Comparison of ENCODE assay signal across 21 cellular contexts in the genomic region with DNA sequence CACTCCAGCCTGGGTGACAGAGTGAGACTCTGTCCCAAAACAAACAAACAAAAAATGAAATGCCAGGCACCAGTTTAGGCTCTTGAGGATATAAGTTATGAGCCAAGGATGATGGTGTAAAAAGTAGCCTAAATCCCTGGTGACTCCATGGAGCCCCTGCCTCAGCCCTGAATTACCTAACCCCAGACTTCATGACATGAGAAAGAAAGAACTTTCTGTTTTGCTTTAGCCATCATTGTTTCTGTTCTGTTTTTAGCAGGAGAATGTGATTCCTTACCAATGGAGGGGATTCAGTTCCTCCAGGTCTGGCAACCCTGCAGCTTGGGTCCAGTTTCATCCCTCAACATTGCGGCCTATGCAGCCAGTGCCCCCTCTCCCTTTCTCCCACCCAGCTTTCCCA. TPM values are rescaled to one million over a fixed set of nuclear protein-coding genes. Genes with fewer than 3 reads are reported as not detected.
"Had no signal": no experiment of that assay in that cellular context is flagged by ENCODE, and none has a peak within 500 bp of the region (broad histone marks: within the 10 kb centered on the region; RNA-seq: fewer than 3 reads in every experiment).

No MANE protein-coding gene starts in this region.

- H3K4me2 ChIP-seq: KMS-11 had no signal

- H3K9me3 ChIP-seq: SJSA1 had no signal

- H3K27me3 ChIP-seq: SJSA1 had no signal

- H3K9ac ChIP-seq: KMS-11 had no signal

- DNase-seq: Kasumi-1, MM.1S, NCI-H1092 treated with DMSO at 0.1 percent for 48 hours, NCI-H1436, NCI-H187, NCI-H2029 treated with DMSO at 0.1 percent for 48 hours, NCI-H2171 treated with DMSO at 0.1 percent for 48 hours, NCI-H345, NCI-H446 treated with DMSO at 0.1 percent for 48 hours, NCI-H510A treated with DMSO at 0.1 percent for 48 hours, NCI-H526, NCI-H748 treated with DMSO at 0.1 percent for 48 hours, Right ventricle myocardium superior, RPMI8226, SIG-M5 had no signal

- H3K27ac ChIP-seq: HL-60, KMS-11, SJSA1, SK-N-MC had no signal

- H3K4me3 ChIP-seq: K562, SJSA1, SK-N-MC had no signal

RNA-seq across cellular contexts. Expression of a gene that starts 5.7 kb away (rescaled TPM):
- polyA plus RNA-seq: IgD-negative memory B cell, K562 had no signal
